ENCODE assay signal across 8 cellular contexts in genomic region chr11:57667715-57668466, GRCh38. TPM values are rescaled to one million over a fixed set of nuclear protein-coding genes. Genes with fewer than 3 reads are reported as not detected.
DNase-seq lines count a peak whose midpoint lies in the region; ATAC-seq and TF ChIP-seq lines count a peak whose summit lies in the region.

Gene ZDHHC5 (plus strand): TSS chr11:57668114. CDS start chr11:57673091, 4,977 bp downstream.

- peak within 1 kb of the TSS; percentile 100 for H3K27ac Mint-ChIP-seq in type B pancreatic cell

- peak; percentile 43 for TF ChIP-seq CTCF in GM12874 (IDR thresholded peaks at IDR 0.05; ENCODE audit: insufficient read depth, low read depth, low read length)
- peak; percentile 64 for TF ChIP-seq CTCF in type B pancreatic cell (conservative IDR thresholded peaks at IDR 0.05)

- peaks cover 7% of the 10 kb centered on the region for H3K36me3 Mint-ChIP-seq in type B pancreatic cell

- H3K4me3 ChIP-seq in adipocyte (ENCODE audit: low read length), result peak within 1 kb of the TSS; percentile 97

- H3K4me3 Mint-ChIP-seq in type B pancreatic cell, result peak within 1 kb of the TSS; percentile 96

- intact Hi-C loops in cardiac septum (cut with DNase I), result loop anchor here (5.0 kb wide), 2 partner anchors 44 to 74 kb away; partner anchors contain the start of genes MED19, SELENOH and TMX2

- peaks cover 15% of the 10 kb centered on the region for H3K4me1 Mint-ChIP-seq in type B pancreatic cell (ENCODE audit: unreplicated experiment)

- H3K9me3 Mint-ChIP-seq in type B pancreatic cell, result no peaks in the 10 kb centered on the region

- H3K27me3 Mint-ChIP-seq in type B pancreatic cell, result no peaks in the 10 kb centered on the region

- ATAC-seq in HG02763 (IDR thresholded peaks at IDR 0.05; ENCODE audit: unreplicated experiment), result peak; percentile 78

- H3K4me1 ChIP-seq in adipocyte (ENCODE audit: control insufficient read depth, insufficient read depth, low read length), result peaks cover 19% of the 10 kb centered on the region

- H3K9me3 ChIP-seq in adipocyte (ENCODE audit: control insufficient read depth, low read length), result no peaks in the 10 kb centered on the region

- H3K36me3 ChIP-seq in adipocyte (ENCODE audit: control insufficient read depth, insufficient read depth, low read length, severe bottlenecking), result peaks cover 9% of the 10 kb centered on the region

- H3K9ac ChIP-seq in adipocyte (ENCODE audit: low read length), result peak within 1 kb of the TSS; percentile 95

- no peaks in the 10 kb centered on the region for H3K27me3 ChIP-seq in adipocyte (replicated peaks; ENCODE audit: control insufficient read depth, insufficient read depth, low read length)

- DNase-seq in NCI-H1436 (lab: John Stamatoyannopoulos, UW), result peak; percentile 97
- peak; percentile 99 for DNase-seq in T follicular helper cell (ENCODE audit: low read depth)
- peak; percentile 99 for DNase-seq in adipocyte (ENCODE audit: low read depth)
- DNase-seq in cardiac septum (ENCODE audit: low spot score), result peak; percentile 99
- DNase-seq in pons (ENCODE audit: low spot score), result peak; percentile 99
- peak; percentile 100 for DNase-seq in type B pancreatic cell (ENCODE audit: extremely low spot score, unreplicated experiment)

RNA-seq across cellular contexts. Expression of gene ZDHHC5, which starts in this region (rescaled TPM):
- 43.4 TPM for total RNA-seq in cardiac septum
- total RNA-seq in type B pancreatic cell (ENCODE audit: low replicate concordance), result 56.7 and 80.6 TPM in 2 replicates

Comparison
In these comparisons a context has a peak if more than half of its experiments do, and no peak if none do; other contexts are left out.
1. Peak in every context shown above with its lines: DNase-seq, ATAC-seq and H3K4me3 ChIP-seq.